8 cellular contexts compared by ENCODE assay signal in the genomic region with DNA sequence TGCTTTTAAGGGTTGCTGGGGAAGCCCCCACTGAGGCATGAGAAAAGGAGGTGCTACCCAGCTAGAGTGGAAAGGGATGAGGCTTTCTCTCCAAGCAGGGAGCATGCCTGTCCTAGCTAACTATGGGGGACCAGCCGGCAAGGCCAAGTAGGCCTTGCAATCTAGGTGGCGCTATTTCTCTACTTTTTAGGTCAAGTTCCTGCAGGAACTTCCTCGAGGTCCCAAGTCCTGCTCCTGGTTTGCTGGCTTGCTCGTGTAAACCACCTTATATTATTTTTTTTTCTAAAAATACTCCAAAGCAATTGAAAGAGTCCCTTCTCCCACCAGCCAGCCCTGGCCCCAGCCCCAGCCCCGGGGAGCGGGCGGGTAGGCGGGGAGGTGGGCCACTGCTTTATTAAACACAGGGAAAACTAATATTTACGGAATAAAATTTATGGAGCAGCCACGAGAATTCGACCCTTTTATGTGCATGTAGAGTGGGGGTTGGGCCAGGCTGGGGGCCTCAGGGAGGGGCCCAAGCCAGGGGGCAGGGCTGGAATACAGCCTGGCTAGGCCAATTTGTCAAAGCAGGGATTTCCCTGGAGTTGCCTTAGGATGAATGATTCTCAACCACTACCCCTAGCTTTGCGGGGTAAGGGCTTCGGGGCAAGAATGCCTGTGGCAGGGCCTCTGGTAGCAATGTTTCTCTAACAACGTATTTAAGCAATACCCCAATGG. TPM values are rescaled to one million over a fixed set of nuclear protein-coding genes. Genes with fewer than 3 reads are reported as not detected.
DNase-seq lines count a peak whose midpoint lies in the region; ATAC-seq and TF ChIP-seq lines count a peak whose summit lies in the region.

No MANE protein-coding gene starts in this region.

- peak overlapping the region; percentile 42; the same call in 1 of the 2 replicates for H3K27ac ChIP-seq in HUES64 (ENCODE audit: low read depth, low read length)
- H3K27ac ChIP-seq in PC-3 (ENCODE audit: low read length): no peak overlapping the region
- H3K27ac ChIP-seq in epithelial cell of prostate: no peak overlapping the region
- H3K27ac ChIP-seq in neutrophil: no peak overlapping the region

- no peaks in the 10 kb centered on the region for H3F3A ChIP-seq in PC-3 (ENCODE audit: low read length, unreplicated experiment)

- no peak overlapping the region for H3K4me2 ChIP-seq in PC-3 (ENCODE audit: low read length)

- H3K36me3 ChIP-seq in HUES64 (ENCODE audit: insufficient read depth, low read length): peaks cover 9% of the 10 kb centered on the region
- H3K36me3 ChIP-seq in PC-3 (ENCODE audit: low read depth, low read length): no peaks in the 10 kb centered on the region
- H3K36me3 ChIP-seq in neutrophil: no peaks in the 10 kb centered on the region

- peak; percentile 59; the same call in 1 of the 2 replicates for ATAC-seq in PC-3
- no peak for ATAC-seq in HG03439 (IDR thresholded peaks at IDR 0.05; ENCODE audit: unreplicated experiment)

- peak; percentile 7 for DNase-seq in DMS79 treated with DMSO at 0.1 percent for 48 hours (lab: John Stamatoyannopoulos, UW)
- DNase-seq in DMS79 (lab: John Stamatoyannopoulos, UW): no peak
- peak; percentile 83 for DNase-seq in PC-3
- peak; percentile 16 for DNase-seq in epithelial cell of prostate (ENCODE audit: low read depth, low spot score)
- no peak for DNase-seq in T1000 (lab: John Stamatoyannopoulos, UW)

- H2AFZ ChIP-seq in PC-3 (ENCODE audit: low read length): no peak overlapping the region

- intact Hi-C loops in PC-3 (cut with micrococcal nuclease): loop anchor here (5.0 kb wide), 2 partner anchors 44 to 69 kb away; no protein-coding TSS in a partner anchor

- H3K4me3 ChIP-seq in HUES64 (ENCODE audit: low read length) (no peak overlapping the region), PC-3 (ENCODE audit: low read length) (no peak overlapping the region), neutrophil (ENCODE audit: low read depth in 1 of 2, low read length in 1 of 2) (no peak overlapping the region)

- CTCF ChIA-PET in PC-3 (lab: Charles Lee): interaction anchor here (0.5 to 1.4 kb wide), 5 partner anchors 30 to 1440 kb away, joined by 3 to 6 read pairs (median 3); no protein-coding TSS in a partner anchor

- 40% methylated on average over 13 of the region's 14 CpGs for WGBS in HUES64

- no TSS peak for BruUV-seq in PC-3 (replicated peaks; lab: Mats Ljungman, UMichigan)

- POLR2A ChIA-PET in PC-3 (lab: Charles Lee; ENCODE audit: unreplicated experiment): no interaction called here

- H3K27me3 ChIP-seq in HUES64 (ENCODE audit: insufficient read depth, low read length) (no peaks in the 10 kb centered on the region), PC-3 (ENCODE audit: low read length) (no peaks in the 10 kb centered on the region), neutrophil (peaks cover 15% of the 10 kb centered on the region)

- peak; percentile 77 for TF ChIP-seq CTCF in PC-3 (conservative IDR thresholded peaks at IDR 0.05; ENCODE audit: low read depth, low read length)
- TF ChIP-seq CTCF in neutrophil (IDR thresholded peaks at IDR 0.05): peak; percentile 14

- no peaks in the 10 kb centered on the region; the same call in 1 of the 2 replicates for H3K4me1 ChIP-seq in HUES64 (ENCODE audit: insufficient read depth, low read length)
- peaks cover 16% of the 10 kb centered on the region for H3K4me1 ChIP-seq in PC-3 (ENCODE audit: insufficient read depth, low read length)
- peaks cover 23 to 26% of the 10 kb centered on the region in 2 experiments for H3K4me1 ChIP-seq in neutrophil (ENCODE audit: control insufficient read depth in 1 of 2, insufficient read depth in 1 of 2, low read depth in 1 of 2, low read length in 1 of 2)

- H3K9ac ChIP-seq in HUES64 (ENCODE audit: low read depth, low read length) (no peak overlapping the region), PC-3 (ENCODE audit: low read length) (no peak overlapping the region)

- no peaks in the 10 kb centered on the region for H4K20me1 ChIP-seq in PC-3 (ENCODE audit: low read length)

- no peaks in the 10 kb centered on the region for H3K9me3 ChIP-seq in HUES64 (ENCODE audit: insufficient read depth, low read depth, low read length)
- no peaks in the 10 kb centered on the region for H3K9me3 ChIP-seq in PC-3 (ENCODE audit: low read length)
- H3K9me3 ChIP-seq in neutrophil: no peaks in the 10 kb centered on the region

- H3K79me2 ChIP-seq in PC-3 (ENCODE audit: low read length): no peaks in the 10 kb centered on the region

- H3K9me2 ChIP-seq in PC-3 (replicated peaks; ENCODE audit: low read length): no peaks in the 10 kb centered on the region

RNA-seq across cellular contexts. Expression of gene IHH, which starts 12.8 kb away (rescaled TPM):
- polyA plus RNA-seq in HUES64 (2013, experiment 1 of 2): 0.75 TPM
- polyA plus RNA-seq in HUES64 (2013, experiment 2 of 2): 0.82 TPM
- 0.07 TPM in 1 of 2 replicates, not detected in the other for total RNA-seq in PC-3 (2014; rRNA removed)

RNA-seq across cellular contexts. Expression of gene CFAP65, which starts 32.3 kb away (rescaled TPM):
- polyA plus RNA-seq in HUES64 (2013, experiment 1 of 2): 0.15 TPM
- polyA plus RNA-seq in HUES64 (2013, experiment 2 of 2): 0.57 TPM
- total RNA-seq in PC-3 (2014; rRNA removed): 0.17 and 0.18 TPM in 2 replicates

Comparison
In these comparisons a context has a peak if more than half of its experiments do, and no peak if none do; other contexts are left out.
1. DNase-seq: peak in DMS79 treated with DMSO at 0.1 percent for 48 hours (single experiment), PC-3 (single experiment) and epithelial cell of prostate (single experiment); none in DMS79 (single experiment) and T1000 (single experiment).